Comparison of ENCODE assay signal across 18 cellular contexts in the genomic region with DNA sequence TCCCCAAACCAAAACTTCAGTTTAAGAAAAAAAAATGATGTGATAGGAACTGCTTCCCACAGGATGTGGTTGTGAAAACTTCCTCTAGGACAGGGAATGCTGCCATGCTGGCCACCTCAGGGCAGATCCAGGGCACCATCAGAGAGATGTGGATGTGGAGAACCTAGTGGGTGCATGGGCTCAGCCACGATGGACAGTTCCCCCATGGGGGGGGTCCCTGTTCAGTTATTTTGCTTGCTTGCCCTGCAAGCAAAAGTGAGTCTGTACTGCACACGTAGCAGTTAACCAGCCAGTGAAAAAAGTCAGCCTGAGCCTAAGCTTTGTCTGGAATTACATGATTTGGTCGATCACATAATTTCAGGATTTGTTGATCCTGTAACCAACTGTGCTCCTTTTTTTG. TPM values are rescaled to one million over a fixed set of nuclear protein-coding genes. Genes with fewer than 3 reads are reported as not detected.
DNase-seq lines count a peak whose midpoint lies in the region; ATAC-seq, FAIRE-seq and TF ChIP-seq lines count a peak whose summit lies in the region.
"Had no signal": no experiment of that assay in that cellular context is flagged by ENCODE, and none has a peak within 500 bp of the region (broad histone marks: within the 10 kb centered on the region; RNA-seq: fewer than 3 reads in every experiment).

No MANE protein-coding gene starts in this region.

- DNase-seq in EL (peak; percentile 50), K562 (ENCODE audit: extremely low read depth in 1 of 4, low spot score in 3 of 4) (no peak), hepatocyte (ENCODE audit: low spot score) (no peak), dedifferentiated amniotic fluid mesenchymal stem cell (ENCODE audit: extremely low spot score) (no peak), NCI-H2029 (lab: John Stamatoyannopoulos, UW) (no peak), NOMO-1 (lab: John Stamatoyannopoulos, UW; ENCODE audit: unreplicated experiment in 2 of 2) (no peak)
- DNase-seq: activated CD4-positive, alpha-beta T cell treated with anti-CD3 and anti-CD28 coated beads, Interleukin-2, amount 50 U/mL, for 48 hours; activated gamma-delta T cell; CD4-positive, alpha-beta T cell; cerebellar nuclear complex; NCI-H510A; nephron progenitor cell; T-helper 9 cell had no signal

- 34% methylated on average over 3 of the region's 3 CpGs for WGBS in K562 (ENCODE audit: insufficient coverage, low coverage, missing lambda C conversion rate)
- 57% methylated on average over 3 of the region's 3 CpGs for WGBS in hepatocyte (ENCODE audit: low lambda C conversion rate, missing lambda C conversion rate)

- POLR2A ChIA-PET in K562 (lab: Yijun Ruan, JAX): interaction anchor here (0.7 to 1.8 kb wide), 3 partner anchors 16 to 1271 kb away, joined by 3 to 8 read pairs (median 4); no protein-coding TSS in a partner anchor

- peaks cover 26 to 42% of the 10 kb centered on the region in 2 experiments for H3K4me1 ChIP-seq in K562 (replicated peaks in 1 of 2; ENCODE audit: control insufficient read depth in 2 of 2, insufficient read depth in 2 of 2, low read length in 2 of 2)
- peaks cover 36% of the 10 kb centered on the region for H3K4me1 ChIP-seq in hepatocyte (ENCODE audit: insufficient read depth)
- peaks cover 0 to 5% (median 0%) of the 10 kb centered on the region in 3 donors for H3K4me1 ChIP-seq in skeletal muscle tissue (ENCODE audit: control insufficient read depth in 3 of 3, insufficient read depth in 3 of 3, low read length in 3 of 3)

- no peak for TF ChIP-seq POLR2A in K562 (conservative IDR thresholded peaks at IDR 0.05)

- in situ Hi-C loops in K562 (cut with MboI): no loop called here

- H3K4me2 ChIP-seq in K562 (ENCODE audit: insufficient read depth, low read length) (no peak overlapping the region), hepatocyte (peak overlapping the region; percentile 58)

- no peak overlapping the region for H3K27ac ChIP-seq in K562 (ENCODE audit: extremely low read depth, low read depth, low read length)
- H3K27ac ChIP-seq in hepatocyte: peak overlapping the region; percentile 83
- H3K27ac ChIP-seq in skeletal muscle tissue (ENCODE audit: low read depth, low read length): peak overlapping the region; percentile 65
- H3K27ac ChIP-seq: HL-60 had no signal

- CTCF ChIA-PET in K562 (lab: Yijun Ruan, JAX; ENCODE audit: low intra/inter-chr PET ratio): no interaction called here

- no peaks in the 10 kb centered on the region for H3K9me1 ChIP-seq in K562 (ENCODE audit: control insufficient read depth, insufficient read depth, low read length)

- no peak overlapping the region for H3K4me3 ChIP-seq in K562
- no peak overlapping the region for H3K4me3 ChIP-seq in hepatocyte
- peak overlapping the region in 1 of 3 donors; percentile 12 for H3K4me3 ChIP-seq in skeletal muscle tissue (ENCODE audit: low read length in 3 of 3)

- no peak for FAIRE-seq in K562 (lab: Jason Lieb, UNC)
- FAIRE-seq: islet of Langerhans, RCC 7860 had no signal

- no peak for TF ChIP-seq RAD21 in K562 (CRISPR knock-in tag; conservative IDR thresholded peaks at IDR 0.05 in 1 of 2, IDR thresholded peaks at IDR 0.05 in 1 of 2)

- H2AFZ ChIP-seq in K562 (ENCODE audit: low read depth, low read length): peak overlapping the region; percentile 46
- no peak overlapping the region for H2AFZ ChIP-seq in hepatocyte

- H3K79me2 ChIP-seq in K562 (ENCODE audit: control insufficient read depth, insufficient read depth, low read length) (no peaks in the 10 kb centered on the region), hepatocyte (no peaks in the 10 kb centered on the region)

- ATAC-seq in K562: no peak
- no peak for ATAC-seq in GM21723 (IDR thresholded peaks at IDR 0.05; ENCODE audit: unreplicated experiment)

- H3K36me3 ChIP-seq in K562 (ENCODE audit: control insufficient read depth, insufficient read depth, low read length) (no peaks in the 10 kb centered on the region), hepatocyte (replicated peaks; ENCODE audit: insufficient read depth, low read depth) (no peaks in the 10 kb centered on the region), skeletal muscle tissue (ENCODE audit: control insufficient read depth in 3 of 3, insufficient read depth in 3 of 3, low read length in 3 of 3) (no peaks in the 10 kb centered on the region)

- intact Hi-C loops in K562 (cut with micrococcal nuclease): no loop called here

- no TSS peak for BruUV-seq in K562 (replicated peaks; lab: Mats Ljungman, UMichigan)

- H3K9me3 ChIP-seq in K562 (replicated peaks; ENCODE audit: control insufficient read depth, insufficient read depth, low read depth, low read length) (no peaks in the 10 kb centered on the region), hepatocyte (ENCODE audit: low read depth) (no peaks in the 10 kb centered on the region), skeletal muscle tissue (ENCODE audit: control insufficient read depth in 3 of 3, low read length in 3 of 3) (no peaks in the 10 kb centered on the region)

- no peak for TF ChIP-seq EP300 in K562 (IDR thresholded peaks at IDR 0.05; ENCODE audit: low read length)

- H4K20me1 ChIP-seq in K562 (replicated peaks; ENCODE audit: control insufficient read depth, insufficient read depth, low read length) (no peaks in the 10 kb centered on the region), hepatocyte (ENCODE audit: insufficient read depth, poor library complexity, severe bottlenecking) (no peaks in the 10 kb centered on the region)

- H3K9me2 ChIP-seq in hepatocyte (replicated peaks; ENCODE audit: insufficient read depth): no peaks in the 10 kb centered on the region

- H3K27me3 ChIP-seq in K562 (ENCODE audit: control insufficient read depth in 2 of 2, insufficient read depth in 2 of 2, low read length in 2 of 2) (no peaks in the 10 kb centered on the region), hepatocyte (no peaks in the 10 kb centered on the region), skeletal muscle tissue (ENCODE audit: control insufficient read depth in 3 of 3, insufficient read depth in 3 of 3, low read length in 3 of 3) (no peaks in the 10 kb centered on the region)

- H3K9ac ChIP-seq in K562 (ENCODE audit: insufficient read depth in 1 of 2, low read depth in 2 of 2, low read length in 2 of 2): peak overlapping the region in 1 of 2 experiments; percentile 59; a peak in 1 of 4 replicates
- H3K9ac ChIP-seq in skeletal muscle tissue (ENCODE audit: low read depth in 1 of 3, low read length in 3 of 3): no peak overlapping the region

- TF ChIP-seq CTCF in K562 (IDR thresholded peaks at IDR 0.05 in 2 of 3, conservative IDR thresholded peaks at IDR 0.05 in 1 of 3; ENCODE audit: insufficient read depth in 2 of 3, low read depth in 1 of 3, low read length in 3 of 3) (no peak), hepatocyte (IDR thresholded peaks at IDR 0.05; ENCODE audit: poor library complexity) (no peak)

TF ChIP-seq in K562, 482 proteins besides CTCF, POLR2A, EP300 and RAD21 (continues in another document):
- TF ChIP-seq NR4A1 (CRISPR knock-in tag; IDR thresholded peaks at IDR 0.05) (no peak), NR4A1 (tag; IDR thresholded peaks at IDR 0.05) (0 out of 2 replicates have a peak, but pooled peaks have one; percentile 30), ZNF586 (CRISPR knock-in tag; conservative IDR thresholded peaks at IDR 0.05) (no peak), EHMT2 (IDR thresholded peaks at IDR 0.05) (0 out of 2 replicates have a peak, but pooled peaks have one; percentile 21)
- TF ChIP-seq, protein P1, sequence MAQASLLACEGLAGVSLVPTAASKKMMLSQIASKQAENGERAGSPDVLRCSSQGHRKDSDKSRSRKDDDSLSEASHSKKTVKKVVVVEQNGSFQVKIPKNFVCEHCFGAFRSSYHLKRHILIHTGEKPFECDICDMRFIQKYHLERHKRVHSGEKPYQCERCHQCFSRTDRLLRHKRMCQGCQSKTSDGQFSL (CRISPR knock-in tag; IDR thresholded peaks at IDR 0.05): peak; percentile 54; the same call in 1 of the 2 replicates
- TF ChIP-seq, protein P1 (tag; IDR thresholded peaks at IDR 0.05): no peak

RNA-seq across cellular contexts. Expression of a gene that starts 36.3 kb away (rescaled TPM):
- not detected in 2 replicates for total RNA-seq in K562 (2011; cell fraction: chromatin; rRNA removed; ENCODE audit: low replicate concordance)
- not detected in 2 replicates for total RNA-seq in K562 (2011; cell fraction: nucleolus; rRNA removed)
- total RNA-seq in K562 (2011; cell fraction: nucleoplasm; rRNA removed): 0.29 TPM in 1 of 2 replicates, not detected in the other
- not detected in 2 replicates for total RNA-seq in K562 (2014; rRNA removed)
- 0.07 and 0.10 TPM in 2 replicates for total RNA-seq in K562 (2014; rRNA removed; fragmentation: Illumina TruSeq; extraction: Trizol)
- total RNA-seq in K562 (2015; rRNA removed; fragmentation: Illumina TruSeq; extraction: Trizol): not detected in 2 replicates
- not detected in 2 replicates for total RNA-seq in K562 (2021)
- not detected in 2 replicates for polyA plus RNA-seq in K562 (2011; rRNA removed)
- 0.03 TPM in 1 of 2 replicates, not detected in the other for polyA plus RNA-seq in K562 (2011; cell fraction: cytosol; rRNA removed)
- polyA plus RNA-seq in K562 (2011; cell fraction: nucleus; rRNA removed): not detected in 2 replicates
- 0.09 and 0.18 TPM in 2 replicates for polyA plus RNA-seq in K562 (2012)
- 0.06 TPM in 1 of 2 replicates, not detected in the other for polyA plus RNA-seq in K562 (2014; fragmentation: Illumina TruSeq; extraction: Trizol)
- polyA plus RNA-seq in K562 (2014; fragmentation: Nextera tagmentation; extraction: Ambion mirVana): under 1 TPM; 0.06 to 0.13 TPM
- polyA plus RNA-seq in K562 (2014; rRNA removed): 0.12 TPM in 1 of 2 replicates, not detected in the other
- 0.21 TPM in 1 of 2 replicates, not detected in the other for polyA minus RNA-seq in K562 (2011; rRNA and poly(A)+ RNA removed)
- polyA minus RNA-seq in K562 (2011; cell fraction: cytosol; rRNA and poly(A)+ RNA removed): not detected in 2 replicates
- not detected in 2 replicates for polyA minus RNA-seq in K562 (2011; cell fraction: nucleus; rRNA and poly(A)+ RNA removed)
- 1.3 and 1.9 TPM in 2 replicates for total RNA-seq in hepatocyte
- polyA plus RNA-seq in hepatocyte: 1.3 and 3.1 TPM in 2 replicates
- under 0.01 TPM for total RNA-seq in skeletal muscle tissue
